Comparison of ENCODE assay signal across 9 cellular contexts in genomic region chr6:33375143-33375649, GRCh38. TPM values are rescaled to one million over a fixed set of nuclear protein-coding genes. Genes with fewer than 3 reads are reported as not detected.
A peak's percentile ranks its signal among the peaks of the same experiment; 100 is the strongest.
DNase-seq lines count a peak whose midpoint lies in the region; ATAC-seq and TF ChIP-seq lines count a peak whose summit lies in the region.
"Had no signal": no experiment of that assay in that cellular context is flagged by ENCODE, and none has a peak within 500 bp of the region (broad histone marks: within the 10 kb centered on the region; RNA-seq: fewer than 3 reads in every experiment).

No MANE protein-coding gene starts in this region.

- no peaks in the 10 kb centered on the region for H3K27me3 Mint-ChIP-seq in central memory CD8-positive, alpha-beta T cell

- no peaks in the 10 kb centered on the region for H3K27me3 ChIP-seq in lung (ENCODE audit: control insufficient read depth, insufficient read depth)

- H3K9me3 Mint-ChIP-seq in central memory CD8-positive, alpha-beta T cell: no peaks in the 10 kb centered on the region

- H3K4me1 Mint-ChIP-seq in central memory CD8-positive, alpha-beta T cell: peaks cover 12% of the 10 kb centered on the region

- ATAC-seq in central memory CD8-positive, alpha-beta T cell (replicated peaks; ENCODE audit: extremely low read depth, poor library complexity, severe bottlenecking): no peak
- ATAC-seq in lung (ENCODE audit: insufficient read depth, low FRiP score) (peak; percentile 66), HG02973 (IDR thresholded peaks at IDR 0.05; ENCODE audit: unreplicated experiment) (no peak), HG03520 (IDR thresholded peaks at IDR 0.05; ENCODE audit: unreplicated experiment) (no peak), HG03097 (IDR thresholded peaks at IDR 0.05; ENCODE audit: low FRiP score, unreplicated experiment) (no peak)

- peaks cover 0 to 5% of the 10 kb centered on the region in 2 donors for H3K4me1 ChIP-seq in lung (ENCODE audit: control insufficient read depth in 2 of 2, insufficient read depth in 2 of 2, low read length in 2 of 2)

- H3K4me3 Mint-ChIP-seq in central memory CD8-positive, alpha-beta T cell: peak overlapping the region; percentile 50

- no peak for TF ChIP-seq CTCF in LNCaP clone FGC (IDR thresholded peaks at IDR 0.05; ENCODE audit: control insufficient read depth, extremely low read depth, insufficient read depth)
- TF ChIP-seq CTCF in lung (IDR thresholded peaks at IDR 0.05; ENCODE audit: control extremely low read depth, extremely low read depth): no peak

- 11 to 17% methylated on average over 9 of the region's 9 CpGs for WGBS in lung, 2 donors

- no peaks in the 10 kb centered on the region for H3K36me3 ChIP-seq in lung (ENCODE audit: control insufficient read depth in 2 of 2, insufficient read depth in 2 of 2, low read length in 2 of 2)

- DNase-seq in A172 (ENCODE audit: low spot score) (peak; percentile 61), LNCaP clone FGC (ENCODE audit: low read depth) (peak; percentile 53), lung (ENCODE audit: low spot score) (peak; percentile 86), NCI-H748 treated with DMSO at 0.1 percent for 48 hours (lab: John Stamatoyannopoulos, UW) (no peak)
- DNase-seq in central memory CD8-positive, alpha-beta T cell (ENCODE audit: low spot score in 2 of 2): no peak
- DNase-seq: NCI-H69 had no signal

- H3K27ac Mint-ChIP-seq in central memory CD8-positive, alpha-beta T cell (ENCODE audit: low read depth): peak overlapping the region; percentile 94

- H3K4me3 ChIP-seq in LNCaP clone FGC (ENCODE audit: low read depth, low read length) (no peak overlapping the region), lung (no peak overlapping the region)

- H3K27ac ChIP-seq in lung (ENCODE audit: low read depth in 1 of 2, low read length in 1 of 2): no peak overlapping the region

- no peaks in the 10 kb centered on the region for H3K9me3 ChIP-seq in lung (ENCODE audit: control insufficient read depth in 2 of 2, insufficient read depth in 1 of 2, low read length in 1 of 2)

- H3K36me3 Mint-ChIP-seq in central memory CD8-positive, alpha-beta T cell (ENCODE audit: insufficient read depth): no peaks in the 10 kb centered on the region

RNA-seq across cellular contexts. Expression of gene KIFC1, which starts 16.4 kb away (rescaled TPM):
- total RNA-seq in A172 (2014; rRNA removed; shearing (Covaris generic)): 53.2 and 55.6 TPM in 2 replicates
- total RNA-seq in lung: 1 to 10 TPM; 2.1 to 4.4 TPM
- polyA plus RNA-seq in lung: 1 to 10 TPM; 2.6 to 2.7 TPM

RNA-seq across cellular contexts. Expression of gene PHF1, which starts 35.6 kb away (rescaled TPM):
- 36.0 and 40.8 TPM in 2 replicates for total RNA-seq in A172 (2014; rRNA removed; shearing (Covaris generic))
- total RNA-seq in lung: 10 to 100 TPM; 30.9 to 49.3 TPM
- 100 to 1,000 TPM in 1 of 2 donors, 10 to 100 TPM in 1; 40.8 to 121 TPM for polyA plus RNA-seq in lung

RNA-seq across cellular contexts. Expression of gene CUTA, which starts 42.7 kb away (rescaled TPM):
- total RNA-seq in A172 (2014; rRNA removed; shearing (Covaris generic)): 298 and 347 TPM in 2 replicates
- total RNA-seq in lung: 100 to 1,000 TPM in 1 of 2 donors, 10 to 100 TPM in 1; 88.7 to 134 TPM
- 100 to 1,000 TPM; 122 to 275 TPM for polyA plus RNA-seq in lung

RNA-seq across cellular contexts. Expression of gene SYNGAP1, which starts 44.7 kb away (rescaled TPM):
- total RNA-seq in A172 (2014; rRNA removed; shearing (Covaris generic)): 1.8 and 2.5 TPM in 2 replicates
- 10 to 100 TPM; 10.8 to 32.0 TPM for total RNA-seq in lung
- 10 to 100 TPM in 1 of 2 donors, 1 to 10 TPM in 1; 9.2 to 13.2 TPM for polyA plus RNA-seq in lung

RNA-seq across cellular contexts. Expression of gene DAXX, which starts 52.4 kb away (rescaled TPM):
- total RNA-seq in A172 (2014; rRNA removed; shearing (Covaris generic)): 56.2 and 60.0 TPM in 2 replicates
- 10 to 100 TPM; 23.8 to 38.5 TPM for total RNA-seq in lung
- 10 to 100 TPM; 32.8 to 36.3 TPM for polyA plus RNA-seq in lung

Comparison
In these comparisons a context has a peak if more than half of its experiments do, and no peak if none do; other contexts are left out.
1. DNase-seq: peak in A172 (single experiment), LNCaP clone FGC (single experiment) and lung (single experiment); none in central memory CD8-positive, alpha-beta T cell (0 of 2) and NCI-H748 treated with DMSO at 0.1 percent for 48 hours (single experiment).